21 cellular contexts compared by ENCODE assay signal in the genomic region with DNA sequence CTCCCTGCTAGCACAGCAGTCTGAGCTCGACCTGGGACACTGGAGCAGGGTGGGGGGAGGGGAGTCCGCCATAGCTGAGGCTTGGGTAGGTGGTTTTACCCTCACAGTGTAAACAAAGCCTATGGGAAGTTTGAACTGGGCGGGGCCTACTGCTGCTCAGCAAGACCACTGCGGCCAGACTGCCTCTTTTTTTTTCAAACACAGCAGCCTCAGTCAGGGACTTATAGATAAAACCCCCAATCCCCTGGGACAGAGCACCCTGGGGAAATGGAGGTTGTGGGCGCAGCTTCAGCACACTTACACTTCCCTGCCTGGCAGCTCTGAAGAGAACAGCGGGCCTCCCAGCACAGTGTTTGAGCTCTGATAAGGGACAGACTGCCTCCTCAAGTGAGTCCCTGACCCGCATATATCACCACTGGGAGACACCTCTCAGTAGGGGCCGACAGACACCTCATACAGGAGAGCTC.
DNase-seq lines count a peak whose midpoint lies in the region; ATAC-seq, FAIRE-seq and TF ChIP-seq lines count a peak whose summit lies in the region.
"Had no signal": no experiment of that assay in that cellular context is flagged by ENCODE, and none has a peak within 500 bp of the region (broad histone marks: within the 10 kb centered on the region; RNA-seq: fewer than 3 reads in every experiment).

No MANE protein-coding gene starts in this region.

- peak; percentile 64 for ATAC-seq in GM19025 (IDR thresholded peaks at IDR 0.05; ENCODE audit: low read depth, unreplicated experiment)
- peak; percentile 68 for ATAC-seq in HG03442 (IDR thresholded peaks at IDR 0.05; ENCODE audit: unreplicated experiment)
- no peak for ATAC-seq in HG03196 (IDR thresholded peaks at IDR 0.05; ENCODE audit: unreplicated experiment)
- ATAC-seq: A549; activated naive CD8-positive, alpha-beta T cell treated with anti-CD3 and anti-CD28 coated beads, Interleukin-2, amount 50 U/mL, for 24 hours; activated T-helper 17 cell treated with anti-CD3 and anti-CD28 coated beads, Interleukin-2, amount 50 U/mL, for 72 hours; left lung; T-helper 17 cell had no signal

- no peak overlapping the region for H3K14ac ChIP-seq in H1 (ENCODE audit: insufficient read length)

- H3K36me3 ChIP-seq in BLaER1 (no peaks in the 10 kb centered on the region), H1 (ENCODE audit: control insufficient read depth in 2 of 4, insufficient read depth in 4 of 4, low read length in 3 of 4) (no peaks in the 10 kb centered on the region), MM.1S (replicated peaks; ENCODE audit: insufficient read depth, low read length) (no peaks in the 10 kb centered on the region), transverse colon (no peaks in the 10 kb centered on the region)
- H3K36me3 ChIP-seq: left lung, SJCRH30, tibial nerve had no signal

- peak overlapping the region; percentile 22; the same call in 1 of the 2 replicates for H4K8ac ChIP-seq in H1 (ENCODE audit: extremely low read depth, insufficient read depth, low read length)

- no peaks in the 10 kb centered on the region for H3K9me3 ChIP-seq in BLaER1
- no peaks in the 10 kb centered on the region for H3K9me3 ChIP-seq in H1 (ENCODE audit: insufficient read depth in 2 of 2, low read depth in 1 of 2, low read length in 1 of 2)
- no peaks in the 10 kb centered on the region for H3K9me3 ChIP-seq in MM.1S (replicated peaks; ENCODE audit: insufficient read depth, low read length)
- no peaks in the 10 kb centered on the region for H3K9me3 ChIP-seq in transverse colon
- H3K9me3 ChIP-seq: A549, left lung, SJCRH30 had no signal

- POLR2A ChIA-PET in H1 (lab: Charles Lee; ENCODE audit: partially characterized antibody), result interaction anchor here (0.7 kb wide), 1 partner anchor 22 kb away, joined by 4 read pairs; no protein-coding TSS in a partner anchor

- H3K9me2 ChIP-seq in MM.1S (replicated peaks; ENCODE audit: insufficient read depth, low read length), result no peaks in the 10 kb centered on the region

- no peak for DNase-seq in H1 (ENCODE audit: low read depth in 1 of 2, low spot score in 2 of 2)
- DNase-seq in kidney glomerular epithelial cell (lab: John Stamatoyannopoulos, UW), result no peak
- no peak for DNase-seq in MM.1S
- DNase-seq in transverse colon, result no peak
- DNase-seq: activated CD4-positive, CD25-positive, alpha-beta regulatory T cell; activated naive CD8-positive, alpha-beta T cell treated with anti-CD3 and anti-CD28 coated beads, Interleukin-2, amount 50 U/mL, for 24 hours; cortex of kidney; foreskin fibroblast; left lung; NCI-H1694 treated with DMSO at 0.1 percent for 48 hours; NCI-H446 treated with DMSO at 0.1 percent for 48 hours; nucleus accumbens; T-helper 17 cell had no signal

- H3K79me2 ChIP-seq in H1 (ENCODE audit: control insufficient read depth in 1 of 2, insufficient read depth in 2 of 2, low read length in 2 of 2) (no peaks in the 10 kb centered on the region), MM.1S (ENCODE audit: low read length) (no peaks in the 10 kb centered on the region)

- 87% methylated on average over 6 of the region's 8 CpGs; no CpG with 5 or more reads in 1 of the 2 experiments for WGBS in H1 (ENCODE audit: extremely low coverage in 1 of 2, insufficient coverage in 1 of 2, insufficient read length in 1 of 2, insufficient replicate concordance in 2 of 2, low coverage in 1 of 2, low lambda C conversion rate in 2 of 2, missing lambda C conversion rate in 1 of 2), 2 experiments
- WGBS in transverse colon (ENCODE audit: low coverage in 1 of 2), 2 donors, result 59% methylated on average over 7 of the region's 8 CpGs; no CpG with 5 or more reads in 1 of the 2 donors

- TF ChIP-seq RAD21 in H1 (IDR thresholded peaks at IDR 0.05 in 1 of 2, conservative IDR thresholded peaks at IDR 0.05 in 1 of 2; ENCODE audit: low read depth in 2 of 2, low read length in 2 of 2), result no peak

- no peak overlapping the region for H2BK120ac ChIP-seq in H1 (replicated peaks; ENCODE audit: low read depth, low read length)

- in situ Hi-C loops in transverse colon (cut with MboI; ENCODE audit: low pct_ligation_motif_present in 1 of 4, low pct_unique_long_range_greater_than_20kb in 1 of 4, low sequenced_read_pairs in 3 of 4), result no loop called here

- H3K23ac ChIP-seq in H1 (ENCODE audit: insufficient read length), result no peak overlapping the region

- intact Hi-C loops in transverse colon (cut with DNase I; ENCODE audit: low total_unique reads), result no loop called here

- no peak overlapping the region for H3K4me3 ChIP-seq in BLaER1
- no peak overlapping the region for H3K4me3 ChIP-seq in H1 (ENCODE audit: extremely low read depth in 1 of 4, insufficient read depth in 2 of 4, low read depth in 3 of 4, low read length in 4 of 4)
- H3K4me3 ChIP-seq in MM.1S (ENCODE audit: low read length), result no peak overlapping the region
- no peak overlapping the region for H3K4me3 ChIP-seq in transverse colon
- H3K4me3 ChIP-seq: A549, left lung, SJCRH30, tibial nerve had no signal

- TF ChIP-seq EP300 in H1 (IDR thresholded peaks at IDR 0.05; ENCODE audit: borderline replicate concordance in 1 of 2, low read depth in 2 of 2, low read length in 2 of 2), result no peak
- TF ChIP-seq EP300 in transverse colon (IDR thresholded peaks at IDR 0.05; ENCODE audit: low read depth), result no peak

- H2BK15ac ChIP-seq in H1 (ENCODE audit: low read length), result no peak overlapping the region

- H2AFZ ChIP-seq in H1 (ENCODE audit: low read length), result peak overlapping the region; percentile 89
- no peak overlapping the region for H2AFZ ChIP-seq in MM.1S (ENCODE audit: low read length)

- H4K20me1 ChIP-seq in BLaER1 (no peaks in the 10 kb centered on the region), H1 (replicated peaks in 1 of 2; ENCODE audit: control insufficient read depth in 1 of 2, insufficient read depth in 2 of 2, low read length in 2 of 2) (peaks cover 0 to 2% of the 10 kb centered on the region in 2 experiments), MM.1S (ENCODE audit: insufficient read depth, low read length) (no peaks in the 10 kb centered on the region)

- no peak overlapping the region for H3K9ac ChIP-seq in BLaER1
- no peak overlapping the region for H3K9ac ChIP-seq in H1 (replicated peaks in 1 of 4; ENCODE audit: extremely low read depth in 1 of 4, low read depth in 3 of 4, low read length in 3 of 4)
- H3K9ac ChIP-seq in MM.1S (ENCODE audit: low read length), result no peak overlapping the region

- no peak overlapping the region for H4K5ac ChIP-seq in H1 (ENCODE audit: insufficient read length, low read depth, low read length)

- H3K27ac ChIP-seq in BLaER1 (no peak overlapping the region), H1 (ENCODE audit: low read depth, low read length) (no peak overlapping the region), MM.1S (ENCODE audit: low read length) (no peak overlapping the region), transverse colon (no peak overlapping the region)
- H3K27ac ChIP-seq: A549, left lung, SJCRH30, tibial nerve had no signal

- no peaks in the 10 kb centered on the region for H3K23me2 ChIP-seq in H1 (ENCODE audit: low read depth, low read length)

- no peak for TF ChIP-seq POLR2A in H1 (IDR thresholded peaks at IDR 0.05; ENCODE audit: control extremely low read depth in 1 of 2, low read depth in 2 of 2, low read length in 2 of 2)
- no peak for TF ChIP-seq POLR2A in transverse colon (IDR thresholded peaks at IDR 0.05)

- CTCF ChIA-PET in H1 (lab: Charles Lee; ENCODE audit: partially characterized antibody), result interaction anchor here (0.6 to 1.6 kb wide), 6 partner anchors 9 to 261 kb away, joined by 3 to 9 read pairs (median 4); no protein-coding TSS in a partner anchor

- TF ChIP-seq CTCF in H1 (IDR thresholded peaks at IDR 0.05; ENCODE audit: control extremely low read depth in 1 of 3, insufficient read depth in 1 of 3, low read depth in 1 of 3, low read length in 3 of 3) (no peak), MM.1S (IDR thresholded peaks at IDR 0.05; ENCODE audit: low read length) (no peak), transverse colon (IDR thresholded peaks at IDR 0.05) (no peak)

- no peak overlapping the region for H2BK12ac ChIP-seq in H1 (ENCODE audit: low read depth, low read length)

- H4K91ac ChIP-seq in H1 (replicated peaks; ENCODE audit: insufficient read length, low read length), result no peak overlapping the region

- H3F3A ChIP-seq in MM.1S (ENCODE audit: insufficient read depth, low read length), result no peaks in the 10 kb centered on the region

- no peak overlapping the region for H2BK20ac ChIP-seq in H1 (ENCODE audit: low read length)

- no peak overlapping the region for H3K4ac ChIP-seq in H1 (replicated peaks; ENCODE audit: insufficient read length, low read depth, low read length)

- H3K79me1 ChIP-seq in H1 (ENCODE audit: low read depth, low read length), result no peaks in the 10 kb centered on the region

- H3K56ac ChIP-seq in H1 (replicated peaks; ENCODE audit: insufficient read length, low read depth, low read length), result no peak overlapping the region

- H2BK5ac ChIP-seq in H1 (ENCODE audit: low read depth, low read length), result no peak overlapping the region

- H3K18ac ChIP-seq in H1 (ENCODE audit: extremely low read depth, low read length), result no peak overlapping the region

- H3K4me1 ChIP-seq in BLaER1 (peaks cover 38% of the 10 kb centered on the region), H1 (replicated peaks in 1 of 4; ENCODE audit: control insufficient read depth in 3 of 4, insufficient read depth in 4 of 4, low read length in 3 of 4) (peaks cover 0 to 4% (median 0%) of the 10 kb centered on the region in 4 experiments; a peak in 4 of 7 replicates), MM.1S (ENCODE audit: low read length) (no peaks in the 10 kb centered on the region), transverse colon (no peaks in the 10 kb centered on the region)
- H3K4me1 ChIP-seq: A549, left lung, SJCRH30, tibial nerve had no signal

- FAIRE-seq in H1 (lab: Jason Lieb, UNC), result no peak
- FAIRE-seq: A549 had no signal

- H2AK5ac ChIP-seq in H1 (ENCODE audit: low read depth, low read length), result no peak overlapping the region

- H3K27me3 ChIP-seq in BLaER1 (no peaks in the 10 kb centered on the region), H1 (replicated peaks in 1 of 4; ENCODE audit: control insufficient read depth in 3 of 4, extremely low read depth in 1 of 4, insufficient read depth in 3 of 4, low read length in 3 of 4) (no peaks in the 10 kb centered on the region), MM.1S (replicated peaks; ENCODE audit: insufficient read depth, low read length) (no peaks in the 10 kb centered on the region), transverse colon (no peaks in the 10 kb centered on the region)
- H3K27me3 ChIP-seq: left lung, SJCRH30, tibial nerve had no signal

- H3K4me2 ChIP-seq in BLaER1 (peak overlapping the region; percentile 80), H1 (ENCODE audit: insufficient read depth in 1 of 2, low read depth in 2 of 2, low read length in 2 of 2) (peak overlapping the region; percentile 4 to 24; a peak in 2 of 4 replicates), MM.1S (ENCODE audit: low read depth, low read length) (no peak overlapping the region)
- H3K4me2 ChIP-seq: A549 had no signal

TF ChIP-seq in H1, 55 proteins besides CTCF, POLR2A, EP300 and RAD21 (continues in another document):
- TF ChIP-seq MAFK (IDR thresholded peaks at IDR 0.05; ENCODE audit: low read depth, low read length) (no peak), CBX8 (IDR thresholded peaks at IDR 0.05; ENCODE audit: borderline replicate concordance, low read depth, low read length) (no peak), CEBPB (IDR thresholded peaks at IDR 0.05; ENCODE audit: low read depth, low read length) (no peak), JUND (IDR thresholded peaks at IDR 0.05; ENCODE audit: low read length) (no peak)
